Comparison of ENCODE assay signal across 2 cellular contexts in genomic region chr15:56374693-56375092, GRCh38.
A peak's percentile ranks its signal among the peaks of the same experiment; 100 is the strongest.
TF ChIP-seq lines count a peak whose summit lies in the region.

No MANE protein-coding gene starts in this region.

TF ChIP-seq in HEK293, 187 proteins besides CTCF, POLR2A, EP300 and RAD21:
- peak; percentile 55; the same call in 1 of the 2 replicates for TF ChIP-seq ZNF146 (tag by site-specific recombination; IDR thresholded peaks at IDR 0.05)

TF ChIP-seq in K562, 482 proteins besides CTCF, POLR2A, EP300 and RAD21:
- peak; percentile 60 for TF ChIP-seq ZNF146 (CRISPR knock-in tag; IDR thresholded peaks at IDR 0.05; ENCODE audit: unreplicated experiment)
TF ChIP-seq in K562: peak in this region for 1; not testable (repeated sequence) for 481.
